ENCODE assay signal across 8 cellular contexts in the genomic region with DNA sequence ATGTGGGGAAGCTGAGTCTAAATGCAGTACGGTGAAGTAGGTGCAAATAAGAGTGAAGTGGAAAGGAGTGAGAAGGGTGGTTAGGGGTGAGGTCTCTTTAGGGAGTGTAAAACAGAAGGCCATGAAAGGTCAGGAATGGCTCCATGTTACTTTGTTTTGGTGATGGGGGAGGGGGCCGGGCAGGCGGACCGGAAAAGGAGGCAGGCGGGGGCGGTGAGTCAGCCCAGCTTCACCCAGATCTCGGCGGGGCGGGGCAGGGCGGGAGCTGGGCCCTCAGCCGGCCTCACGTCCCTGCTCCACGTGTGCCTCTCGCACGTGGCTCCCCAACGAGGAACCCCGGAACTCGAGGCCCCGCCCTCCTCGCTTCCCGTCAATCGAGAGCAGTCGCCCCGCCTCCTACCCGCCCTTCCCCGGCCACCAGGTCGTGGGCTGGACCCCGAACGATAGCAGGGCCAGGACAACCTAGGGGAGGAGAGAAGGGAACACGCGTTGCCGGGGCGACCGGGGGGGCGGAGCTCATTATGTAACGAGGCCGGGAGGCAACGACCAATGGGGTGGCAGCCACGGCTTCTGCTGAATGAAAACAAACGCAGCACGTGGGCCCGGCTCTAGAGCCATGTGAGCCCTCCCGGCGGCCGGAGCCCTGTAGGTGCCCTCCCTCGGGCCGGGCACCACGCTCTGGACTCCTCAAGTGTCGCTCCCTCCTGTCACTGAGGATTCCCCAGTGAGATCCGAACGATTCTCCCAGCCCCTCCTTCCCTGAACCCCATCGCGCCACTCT. TPM values are rescaled to one million over a fixed set of nuclear protein-coding genes. Genes with fewer than 3 reads are reported as not detected.
DNase-seq lines count a peak whose midpoint lies in the region; ATAC-seq and TF ChIP-seq lines count a peak whose summit lies in the region.

No MANE protein-coding gene starts in this region.

- peak; percentile 96 for DNase-seq in AG08396 (ENCODE audit: low spot score)
- peak; percentile 89 for DNase-seq in NCI-H446 treated with DMSO at 0.1 percent for 48 hours (lab: John Stamatoyannopoulos, UW)
- peak; percentile 98 for DNase-seq in activated CD4-positive, alpha-beta T cell treated with anti-CD3 and anti-CD28 coated beads for 1 hour
- DNase-seq in cerebellar nuclear complex (lab: John Stamatoyannopoulos, UW) = peak; percentile 95 to 96
- peak; percentile 89 for DNase-seq in kidney epithelial cell (ENCODE audit: low read depth)
- peak; percentile 99 for DNase-seq in stimulated activated CD4-positive, alpha-beta T cell treated with anti-CD3 and anti-CD28 coated beads, Interleukin-15, amount 100 ng/mL, for 1 hour (ENCODE audit: low read depth in 1 of 2, low spot score in 1 of 2)

- peak overlapping the region; percentile 72 for H3K4me3 ChIP-seq in kidney epithelial cell (ENCODE audit: low read depth, low read length)

- no peaks in the 10 kb centered on the region for H3K27me3 ChIP-seq in kidney epithelial cell (ENCODE audit: control insufficient read depth, insufficient read depth, low read length)

- ATAC-seq in GM19025 (IDR thresholded peaks at IDR 0.05; ENCODE audit: low read depth, unreplicated experiment) (peak; percentile 63), HG03378 (IDR thresholded peaks at IDR 0.05; ENCODE audit: unreplicated experiment) (peak; percentile 44)

- no peak for TF ChIP-seq CTCF in kidney epithelial cell (IDR thresholded peaks at IDR 0.05; ENCODE audit: insufficient read depth, low read length, poor library complexity, severe bottlenecking)

- peaks cover 6% of the 10 kb centered on the region for H3K36me3 ChIP-seq in kidney epithelial cell (ENCODE audit: control insufficient read depth, insufficient read depth, low read length)

RNA-seq across cellular contexts. Expression of gene NR1D1, which starts 1.4 kb away (rescaled TPM):
- 3.6 and 3.7 TPM in 2 replicates for total RNA-seq in kidney epithelial cell

RNA-seq across cellular contexts. Expression of gene MSL1, which starts 22.7 kb away (rescaled TPM):
- 40.6 and 47.4 TPM in 2 replicates for total RNA-seq in kidney epithelial cell

RNA-seq across cellular contexts. Expression of gene THRA, which starts 36.3 kb away (rescaled TPM):
- total RNA-seq in kidney epithelial cell = 5.3 and 7.1 TPM in 2 replicates

RNA-seq across cellular contexts. Expression of gene CASC3, which starts 41.3 kb away (rescaled TPM):
- 38.6 and 42.9 TPM in 2 replicates for total RNA-seq in kidney epithelial cell

RNA-seq across cellular contexts. Expression of gene MED24, which starts 44.8 kb away (rescaled TPM):
- total RNA-seq in kidney epithelial cell = 82.8 and 83.6 TPM in 2 replicates

Comparison
In these comparisons a context has a peak if more than half of its experiments do, and no peak if none do; other contexts are left out.
1. Peak in every context shown above with its lines: DNase-seq, ATAC-seq and H3K4me3 ChIP-seq.